1 cellular context compared by ENCODE assay signal in the genomic region with DNA sequence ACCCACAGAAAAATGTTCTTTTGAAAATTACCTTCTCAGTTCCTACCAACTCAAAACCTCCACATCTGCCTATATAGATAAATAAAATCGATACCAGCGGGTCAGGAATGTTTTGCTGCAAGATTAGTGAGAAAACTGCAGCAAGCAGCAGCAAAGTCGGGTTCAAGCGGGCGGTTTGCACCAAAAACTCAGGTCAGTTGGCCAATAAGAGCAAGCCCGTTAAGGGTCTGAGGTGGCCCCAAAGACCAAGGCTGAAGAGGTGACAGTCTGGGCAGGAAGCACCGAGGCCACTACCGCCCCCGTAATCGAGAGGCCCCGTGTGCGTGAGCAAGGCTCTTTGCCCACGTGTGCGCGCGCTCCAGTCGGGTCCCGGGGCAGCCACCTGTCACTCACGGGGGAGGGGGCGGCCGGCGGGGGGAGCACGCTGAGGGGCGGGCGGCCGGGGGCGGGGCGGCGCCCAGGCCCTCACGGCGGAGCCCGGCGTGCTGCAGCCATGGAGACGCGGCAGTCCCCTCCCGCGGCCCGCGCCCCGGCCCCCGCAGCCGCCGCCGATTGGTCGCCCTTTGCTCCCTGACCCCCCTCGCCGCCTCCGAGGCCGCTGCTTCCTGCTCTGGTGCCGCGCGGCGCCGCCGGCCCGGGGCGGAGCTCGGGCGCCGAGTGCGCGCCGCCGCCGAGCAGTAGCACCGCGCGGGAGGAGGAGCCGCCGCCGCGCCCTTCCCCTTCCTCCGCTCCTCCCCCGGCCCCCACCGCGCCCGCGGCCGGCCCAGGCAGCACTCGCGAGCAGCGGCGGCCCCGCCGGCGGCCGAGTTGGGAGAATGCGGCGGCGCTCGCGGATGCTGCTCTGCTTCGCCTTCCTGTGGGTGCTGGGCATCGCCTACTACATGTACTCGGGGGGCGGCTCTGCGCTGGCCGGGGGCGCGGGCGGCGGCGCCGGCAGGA.
TF ChIP-seq lines count a peak whose summit lies in the region.

A gene (plus strand): TSS at position 773 of the 939 bp plus-strand sequence. CDS start 43 bp downstream, at position 816.

TF ChIP-seq in A549, 52 proteins besides CTCF, POLR2A, EP300 and RAD21 (continued from another document):
- TF ChIP-seq, protein P1, sequence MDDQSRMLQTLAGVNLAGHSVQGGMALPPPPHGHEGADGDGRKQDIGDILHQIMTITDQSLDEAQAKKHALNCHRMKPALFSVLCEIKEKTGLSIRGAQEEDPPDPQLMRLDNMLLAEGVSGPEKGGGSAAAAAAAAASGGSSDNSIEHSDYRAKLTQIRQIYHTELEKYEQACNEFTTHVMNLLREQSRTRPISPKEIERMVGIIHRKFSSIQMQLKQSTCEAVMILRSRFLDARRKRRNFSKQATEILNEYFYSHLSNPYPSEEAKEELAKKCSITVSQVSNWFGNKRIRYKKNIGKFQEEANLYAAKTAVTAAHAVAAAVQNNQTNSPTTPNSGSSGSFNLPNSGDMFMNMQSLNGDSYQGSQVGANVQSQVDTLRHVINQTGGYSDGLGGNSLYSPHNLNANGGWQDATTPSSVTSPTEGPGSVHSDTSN (IDR thresholded peaks at IDR 0.05) = 0 out of 2 replicates have a peak, but pooled peaks have one; percentile 31
- no peak for TF ChIP-seq CHD4 (IDR thresholded peaks at IDR 0.05; ENCODE audit: borderline replicate concordance)
- TF ChIP-seq NR3C1 (IDR thresholded peaks at IDR 0.05) = no peak
- no peak for TF ChIP-seq KDM1A (IDR thresholded peaks at IDR 0.05; ENCODE audit: low read depth)
- TF ChIP-seq TP53 (CRISPR knock-in tag; IDR thresholded peaks at IDR 0.05) = no peak
- TF ChIP-seq, protein P2, sequence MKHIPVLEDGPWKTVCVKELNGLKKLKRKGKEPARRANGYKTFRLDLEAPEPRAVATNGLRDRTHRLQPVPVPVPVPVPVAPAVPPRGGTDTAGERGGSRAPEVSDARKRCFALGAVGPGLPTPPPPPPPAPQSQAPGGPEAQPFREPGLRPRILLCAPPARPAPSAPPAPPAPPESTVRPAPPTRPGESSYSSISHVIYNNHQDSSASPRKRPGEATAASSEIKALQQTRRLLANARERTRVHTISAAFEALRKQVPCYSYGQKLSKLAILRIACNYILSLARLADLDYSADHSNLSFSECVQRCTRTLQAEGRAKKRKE (CRISPR knock-in tag; IDR thresholded peaks at IDR 0.05; ENCODE audit: low read depth) = 0 out of 2 replicates have a peak, but pooled peaks have one; percentile 27
- TF ChIP-seq, protein P3, sequence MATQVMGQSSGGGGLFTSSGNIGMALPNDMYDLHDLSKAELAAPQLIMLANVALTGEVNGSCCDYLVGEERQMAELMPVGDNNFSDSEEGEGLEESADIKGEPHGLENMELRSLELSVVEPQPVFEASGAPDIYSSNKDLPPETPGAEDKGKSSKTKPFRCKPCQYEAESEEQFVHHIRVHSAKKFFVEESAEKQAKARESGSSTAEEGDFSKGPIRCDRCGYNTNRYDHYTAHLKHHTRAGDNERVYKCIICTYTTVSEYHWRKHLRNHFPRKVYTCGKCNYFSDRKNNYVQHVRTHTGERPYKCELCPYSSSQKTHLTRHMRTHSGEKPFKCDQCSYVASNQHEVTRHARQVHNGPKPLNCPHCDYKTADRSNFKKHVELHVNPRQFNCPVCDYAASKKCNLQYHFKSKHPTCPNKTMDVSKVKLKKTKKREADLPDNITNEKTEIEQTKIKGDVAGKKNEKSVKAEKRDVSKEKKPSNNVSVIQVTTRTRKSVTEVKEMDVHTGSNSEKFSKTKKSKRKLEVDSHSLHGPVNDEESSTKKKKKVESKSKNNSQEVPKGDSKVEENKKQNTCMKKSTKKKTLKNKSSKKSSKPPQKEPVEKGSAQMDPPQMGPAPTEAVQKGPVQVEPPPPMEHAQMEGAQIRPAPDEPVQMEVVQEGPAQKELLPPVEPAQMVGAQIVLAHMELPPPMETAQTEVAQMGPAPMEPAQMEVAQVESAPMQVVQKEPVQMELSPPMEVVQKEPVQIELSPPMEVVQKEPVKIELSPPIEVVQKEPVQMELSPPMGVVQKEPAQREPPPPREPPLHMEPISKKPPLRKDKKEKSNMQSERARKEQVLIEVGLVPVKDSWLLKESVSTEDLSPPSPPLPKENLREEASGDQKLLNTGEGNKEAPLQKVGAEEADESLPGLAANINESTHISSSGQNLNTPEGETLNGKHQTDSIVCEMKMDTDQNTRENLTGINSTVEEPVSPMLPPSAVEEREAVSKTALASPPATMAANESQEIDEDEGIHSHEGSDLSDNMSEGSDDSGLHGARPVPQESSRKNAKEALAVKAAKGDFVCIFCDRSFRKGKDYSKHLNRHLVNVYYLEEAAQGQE (IDR thresholded peaks at IDR 0.05) = no peak
